Comparison of ENCODE assay signal across 25 cellular contexts in the genomic region with DNA sequence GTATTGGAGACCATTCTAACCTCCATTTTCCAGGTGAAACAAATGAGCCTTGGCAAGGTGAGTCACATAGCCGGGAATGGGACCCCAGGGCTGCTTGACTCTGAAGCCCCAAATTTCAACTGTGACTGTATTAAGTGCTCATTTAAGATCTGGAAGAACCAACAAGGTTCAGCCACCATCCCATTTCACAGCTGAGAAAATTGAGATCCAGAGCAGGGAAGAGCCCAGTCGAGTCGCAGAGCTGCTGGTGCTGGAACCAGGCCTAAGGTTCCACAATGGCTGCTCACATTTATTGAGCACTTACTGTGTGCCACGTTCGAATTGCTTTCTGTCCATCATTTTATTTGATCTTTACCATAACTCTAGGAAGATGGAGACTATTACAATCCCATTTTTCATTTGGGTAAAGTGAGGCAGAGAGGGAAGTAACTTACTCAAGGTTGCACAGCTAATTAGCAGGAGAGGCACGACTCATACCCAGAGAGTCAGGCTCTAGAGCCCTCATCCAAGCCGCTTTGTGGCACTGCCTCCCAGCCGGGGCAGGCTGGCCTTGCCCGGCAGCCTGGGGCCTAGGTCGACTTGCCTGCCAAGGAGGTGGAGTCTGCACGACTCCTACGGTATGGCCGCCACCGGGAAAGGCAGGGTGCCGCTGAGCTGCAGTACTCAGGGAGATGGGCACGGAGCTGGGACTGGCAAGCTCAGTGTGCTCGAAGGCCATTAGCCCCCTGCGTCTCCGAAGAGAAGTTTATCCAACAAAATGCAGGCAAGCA. TPM values are rescaled to one million over a fixed set of nuclear protein-coding genes. Genes with fewer than 3 reads are reported as not detected.
"Had no signal": no experiment of that assay in that cellular context is flagged by ENCODE, and none has a peak within 500 bp of the region (broad histone marks: within the 10 kb centered on the region; RNA-seq: fewer than 3 reads in every experiment).

No MANE protein-coding gene starts in this region.

- ATAC-seq: Panc1, PC-3 had no signal

- DNase-seq: Karpas-422; KG1; MG63; NCI-H1092; NCI-H1105 treated with DMSO at 0.1 percent for 48 hours; NCI-H1417 treated with DMSO at 0.1 percent for 48 hours; NCI-H146; NCI-H1694 treated with DMSO at 0.1 percent for 48 hours; NCI-H1930; NCI-H2081; NCI-H2107; NCI-H2171 treated with DMSO at 0.1 percent for 48 hours; NCI-H345; NCI-H446 treated with DMSO at 0.1 percent for 48 hours; NCI-H510A treated with DMSO at 0.1 percent for 48 hours; NCI-H526; NCI-H748 treated with DMSO at 0.1 percent for 48 hours; NK-92 treated with Interleukin-12 subunit alpha and Interleukin-12 subunit beta, amount 100 ng/mL, for 24 hours; PC-3; SIG-M5 had no signal

- H3K36me3 ChIP-seq: MG63, SJSA1 had no signal

- H3K27ac ChIP-seq: RWPE1, SJSA1, SK-N-MC had no signal

- H3K9me3 ChIP-seq: MG63, SJSA1 had no signal

- H3K4me3 ChIP-seq: MG63, SJSA1, SK-N-MC had no signal

RNA-seq across cellular contexts. Expression of a gene that starts 4.3 kb away (rescaled TPM):
- total RNA-seq: HT-29, SJSA1 had no signal
